18 cellular contexts compared by ENCODE assay signal in the genomic region with DNA sequence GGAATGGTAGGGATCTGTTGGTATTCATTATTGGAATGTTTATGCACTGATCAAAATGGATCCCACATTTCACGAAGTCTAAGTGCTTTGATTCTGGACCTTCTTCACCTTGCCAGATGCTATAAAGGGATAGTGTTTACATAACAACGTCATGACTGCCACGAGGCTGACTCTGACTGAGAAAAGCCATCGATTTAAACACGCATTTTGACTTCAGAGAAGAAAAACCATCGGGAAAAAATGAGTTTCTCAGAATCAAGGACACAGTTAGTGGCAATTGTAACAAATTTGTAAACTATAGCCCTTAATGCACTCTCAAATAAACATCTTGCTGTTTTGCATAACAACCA. TPM values are rescaled to one million over a fixed set of nuclear protein-coding genes. Genes with fewer than 3 reads are reported as not detected.
DNase-seq lines count a peak whose midpoint lies in the region; ATAC-seq, FAIRE-seq and TF ChIP-seq lines count a peak whose summit lies in the region.
"Had no signal": no experiment of that assay in that cellular context is flagged by ENCODE, and none has a peak within 500 bp of the region (broad histone marks: within the 10 kb centered on the region; RNA-seq: fewer than 3 reads in every experiment).

No MANE protein-coding gene starts in this region.

- H3K36me3 ChIP-seq in IMR-90 (ENCODE audit: control insufficient read depth, insufficient read depth, low read length): no peaks in the 10 kb centered on the region
- no peaks in the 10 kb centered on the region for H3K36me3 ChIP-seq in osteoblast (ENCODE audit: insufficient read depth, low read length)
- no peaks in the 10 kb centered on the region for H3K36me3 ChIP-seq in left ventricle myocardium inferior

- peak overlapping the region; percentile 48; the same call in 1 of the 2 replicates for H3K56ac ChIP-seq in IMR-90 (ENCODE audit: extremely low read depth, insufficient read depth, low read length)

- peak overlapping the region; percentile 71; the same call in 1 of the 3 replicates for H2BK15ac ChIP-seq in IMR-90 (ENCODE audit: low read depth, low read length)

- H2BK20ac ChIP-seq in IMR-90 (ENCODE audit: low read depth, low read length): peak overlapping the region; percentile 86

- peak overlapping the region; percentile 81 for H2BK5ac ChIP-seq in IMR-90 (ENCODE audit: low read depth, low read length, poor library complexity, severe bottlenecking)

- no peak for TF ChIP-seq POLR2A in IMR-90 (IDR thresholded peaks at IDR 0.05; ENCODE audit: low read depth, low read length)

- H3K9me1 ChIP-seq in IMR-90 (ENCODE audit: insufficient read depth, low read length): no peaks in the 10 kb centered on the region; the same call in 1 of the 2 replicates

- H3K27me3 ChIP-seq in IMR-90 (ENCODE audit: control insufficient read depth, insufficient read depth, low read length) (no peaks in the 10 kb centered on the region), osteoblast (ENCODE audit: insufficient read depth, low read length) (no peaks in the 10 kb centered on the region), left ventricle myocardium inferior (ENCODE audit: low read depth) (no peaks in the 10 kb centered on the region)

- no peak overlapping the region for H2AK9ac ChIP-seq in IMR-90 (replicated peaks; ENCODE audit: low read depth, low read length, poor library complexity)

- peak; percentile 83 for FAIRE-seq in endometrium (lab: Jason Lieb, UNC)

- peak overlapping the region; percentile 67 for H3K4ac ChIP-seq in IMR-90 (ENCODE audit: low read depth, low read length)

- DNase-seq in NCI-H2171 treated with DMSO at 0.1 percent for 48 hours (lab: John Stamatoyannopoulos, UW) (peak; percentile 20), NCI-H2171 (lab: John Stamatoyannopoulos, UW) (no peak), IMR-90 (peak; percentile 83), osteoblast (ENCODE audit: insufficient read length, low spot score, missing footprints) (no peak), left ventricle myocardium inferior (no peak)
- DNase-seq: activated CD4-positive, alpha-beta T cell treated with anti-CD3 and anti-CD28 coated beads for 4 hours; activated effector memory CD4-positive, alpha-beta T cell treated with anti-CD3 and anti-CD28 coated beads, Interleukin-2, amount 50 U/mL, for 16 hours; AML-193; COR-L47; NCI-H524; stimulated activated CD4-positive, alpha-beta T cell treated with anti-CD3 and anti-CD28 coated beads, Interleukin-4, amount 100 ng/mL, for 4 hours; stimulated activated CD8-positive, alpha-beta memory T cell treated with anti-CD3 and anti-CD28 coated beads, Interleukin-4, amount 100 ng/mL, for 48 hours had no signal

- H2AFZ ChIP-seq in IMR-90 (replicated peaks; ENCODE audit: low read length, poor library complexity) (no peak overlapping the region), osteoblast (ENCODE audit: low read length) (peak overlapping the region; percentile 7)
- H2AFZ ChIP-seq: parathyroid adenoma had no signal

- POLR2A ChIA-PET in IMR-90 (lab: Charles Lee; ENCODE audit: unreplicated experiment): no interaction called here

- no peaks in the 10 kb centered on the region for H3K79me2 ChIP-seq in osteoblast (ENCODE audit: insufficient read depth, low read length)
- H3K79me2 ChIP-seq: parathyroid adenoma had no signal

- intact Hi-C loops in IMR-90 (cut with micrococcal nuclease): no loop called here
- intact Hi-C loops in left ventricle myocardium inferior (cut with micrococcal nuclease): no loop called here

- H3K79me1 ChIP-seq in IMR-90 (ENCODE audit: low read depth in 1 of 2, low read length in 2 of 2): no peaks in the 10 kb centered on the region

- peak overlapping the region; percentile 68; the same call in 1 of the 2 replicates for H3K18ac ChIP-seq in IMR-90 (ENCODE audit: low read depth, low read length)

- H3K14ac ChIP-seq in IMR-90 (replicated peaks; ENCODE audit: low read depth, low read length): peak overlapping the region; percentile 58; the same call in 1 of the 2 replicates

- H3K9ac ChIP-seq in IMR-90 (ENCODE audit: low read depth, low read length): no peak overlapping the region
- H3K9ac ChIP-seq: parathyroid adenoma had no signal

- in situ Hi-C loops in IMR-90 (cut with MboI; ENCODE audit: low sequenced_read_pairs): no loop called here

- H3K4me3 ChIP-seq in IMR-90 (ENCODE audit: insufficient read depth, low read depth, low read length): no peak overlapping the region
- H3K4me3 ChIP-seq in osteoblast (ENCODE audit: insufficient read depth, low read length): no peak overlapping the region
- H3K4me3 ChIP-seq in left ventricle myocardium inferior: no peak overlapping the region

- TF ChIP-seq CTCF in IMR-90 (conservative IDR thresholded peaks at IDR 0.05; ENCODE audit: low read depth, low read length) (no peak), osteoblast (IDR thresholded peaks at IDR 0.05; ENCODE audit: extremely low read depth, low read depth, low read length) (no peak), left ventricle myocardium inferior (IDR thresholded peaks at IDR 0.05; ENCODE audit: borderline replicate concordance) (no peak)

- BruUV-seq in IMR-90 (replicated peaks; lab: Mats Ljungman, UMichigan): no TSS peak

- no peak for TF ChIP-seq RAD21 in IMR-90 (IDR thresholded peaks at IDR 0.05; ENCODE audit: low read length)

- H4K5ac ChIP-seq in IMR-90 (ENCODE audit: low read depth, low read length): no peak overlapping the region; the same call in 1 of the 2 replicates

- 37% methylated on average over 2 of the region's 6 CpGs; no CpG with 5 or more reads in 1 of the 2 experiments for WGBS in IMR-90 (ENCODE audit: extremely low coverage in 2 of 2, insufficient read length in 1 of 2), 2 experiments

- H3K4me2 ChIP-seq in IMR-90 (ENCODE audit: low read depth, low read length) (peak overlapping the region; percentile 27; the same call in 1 of the 2 replicates), osteoblast (ENCODE audit: insufficient read depth, low read length) (peak overlapping the region; percentile 9)

- CTCF ChIA-PET in IMR-90 (lab: Yijun Ruan, JAX): no interaction called here

- H3K27ac ChIP-seq in IMR-90 (ENCODE audit: insufficient read depth, low read length) (peak overlapping the region; percentile 31; the same call in 1 of the 2 replicates), osteoblast (ENCODE audit: low read depth, low read length) (peak overlapping the region; percentile 82), left ventricle myocardium inferior (replicated peaks) (no peak overlapping the region)
- H3K27ac ChIP-seq: parathyroid adenoma had no signal

- H4K20me1 ChIP-seq in IMR-90 (ENCODE audit: insufficient read depth, low read length): peaks cover 3% of the 10 kb centered on the region; the same call in 1 of the 2 replicates
- H4K20me1 ChIP-seq in osteoblast (ENCODE audit: insufficient read depth, low read length): no peaks in the 10 kb centered on the region

- H4K8ac ChIP-seq in IMR-90 (ENCODE audit: low read depth in 2 of 2, low read length in 2 of 2): peak overlapping the region in 1 of 2 experiments; percentile 45; a peak in 2 of 4 replicates

- ATAC-seq in IMR-90 (ENCODE audit: low read depth) (peak; percentile 9), HG03280 (IDR thresholded peaks at IDR 0.05; ENCODE audit: unreplicated experiment) (no peak), HG02678 (IDR thresholded peaks at IDR 0.05; ENCODE audit: unreplicated experiment) (no peak)
- ATAC-seq: PC-3 had no signal

- H3K23ac ChIP-seq in IMR-90 (ENCODE audit: low read depth, low read length): peak overlapping the region; percentile 44

- dilution Hi-C loops in IMR-90 (cut with HindIII; ENCODE audit: low sequenced_read_pairs, unreplicated experiment): no loop called here

- peak overlapping the region; percentile 91 for H2BK120ac ChIP-seq in IMR-90 (ENCODE audit: low read depth, low read length)

- H3K9me3 ChIP-seq in IMR-90 (ENCODE audit: control insufficient read depth, insufficient read depth, low read length) (no peaks in the 10 kb centered on the region), osteoblast (ENCODE audit: low read depth, low read length) (no peaks in the 10 kb centered on the region), left ventricle myocardium inferior (replicated peaks) (peaks cover 10% of the 10 kb centered on the region)

- H3K4me1 ChIP-seq in IMR-90 (ENCODE audit: control insufficient read depth, insufficient read depth, low read length) (peaks cover 7% of the 10 kb centered on the region), osteoblast (ENCODE audit: insufficient read depth, low read length) (peaks cover 29% of the 10 kb centered on the region), left ventricle myocardium inferior (peaks cover 3% of the 10 kb centered on the region)
- H3K4me1 ChIP-seq: parathyroid adenoma had no signal

- H2AK5ac ChIP-seq in IMR-90 (ENCODE audit: low read depth, low read length): peak overlapping the region; percentile 47; the same call in 1 of the 2 replicates

- H4K91ac ChIP-seq in IMR-90 (ENCODE audit: insufficient read depth, low read depth, low read length): peak overlapping the region; percentile 67; the same call in 1 of the 2 replicates

TF ChIP-seq in IMR-90, 13 proteins besides CTCF, POLR2A, EP300 and RAD21 (continues in another document):
- TF ChIP-seq, protein P1, sequence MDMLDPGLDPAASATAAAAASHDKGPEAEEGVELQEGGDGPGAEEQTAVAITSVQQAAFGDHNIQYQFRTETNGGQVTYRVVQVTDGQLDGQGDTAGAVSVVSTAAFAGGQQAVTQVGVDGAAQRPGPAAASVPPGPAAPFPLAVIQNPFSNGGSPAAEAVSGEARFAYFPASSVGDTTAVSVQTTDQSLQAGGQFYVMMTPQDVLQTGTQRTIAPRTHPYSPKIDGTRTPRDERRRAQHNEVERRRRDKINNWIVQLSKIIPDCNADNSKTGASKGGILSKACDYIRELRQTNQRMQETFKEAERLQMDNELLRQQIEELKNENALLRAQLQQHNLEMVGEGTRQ (IDR thresholded peaks at IDR 0.05; ENCODE audit: low read depth, low read length): no peak
- TF ChIP-seq CEBPB (IDR thresholded peaks at IDR 0.05; ENCODE audit: low read depth, low read length) (no peak), MXI1 (IDR thresholded peaks at IDR 0.05; ENCODE audit: borderline replicate concordance, low read depth, low read length) (no peak), MAZ (IDR thresholded peaks at IDR 0.05; ENCODE audit: borderline replicate concordance, low read depth, low read length) (no peak), NFE2L2 (IDR thresholded peaks at IDR 0.05; ENCODE audit: low read depth, low read length) (no peak), FOS (IDR thresholded peaks at IDR 0.05; ENCODE audit: low read depth, low read length) (no peak), RFX5 (IDR thresholded peaks at IDR 0.05; ENCODE audit: low read depth, low read length) (no peak), SMC3 (IDR thresholded peaks at IDR 0.05; ENCODE audit: low read depth, low read length) (no peak), MAFK (IDR thresholded peaks at IDR 0.05; ENCODE audit: low read depth, low read length) (no peak), CHD1 (IDR thresholded peaks at IDR 0.05; ENCODE audit: low read depth, low read length) (no peak), BHLHE40 (IDR thresholded peaks at IDR 0.05; ENCODE audit: low read depth, low read length) (no peak)

RNA-seq across cellular contexts. Expression of a gene that starts 49.7 kb away (rescaled TPM):
- total RNA-seq in IMR-90 (2012; rRNA removed) (under 0.01 TPM in 2 replicates), osteoblast (1.4 and 2.1 TPM in 2 replicates), left ventricle myocardium inferior (0.05 TPM)
- polyA plus RNA-seq in IMR-90 (2012; rRNA removed): 0.05 TPM in 1 of 2 replicates, not detected in the other
- polyA plus RNA-seq in IMR-90 (2012; cell fraction: cytosol; rRNA removed): not detected in 2 replicates
- polyA plus RNA-seq in IMR-90 (2012; cell fraction: nucleus; rRNA removed; ENCODE audit: low replicate concordance): 0.04 and 0.07 TPM in 2 replicates
- total RNA-seq: LHCN-M2 had no signal

Comparison
In these comparisons a context has a peak if more than half of its experiments do, and no peak if none do; other contexts are left out.
1. DNase-seq: peak in NCI-H2171 treated with DMSO at 0.1 percent for 48 hours (single experiment) and IMR-90 (single experiment); none in NCI-H2171 (single experiment), osteoblast (single experiment) and left ventricle myocardium inferior (single experiment).